Comparison of ENCODE assay signal across 1 cellular context in the genomic region with DNA sequence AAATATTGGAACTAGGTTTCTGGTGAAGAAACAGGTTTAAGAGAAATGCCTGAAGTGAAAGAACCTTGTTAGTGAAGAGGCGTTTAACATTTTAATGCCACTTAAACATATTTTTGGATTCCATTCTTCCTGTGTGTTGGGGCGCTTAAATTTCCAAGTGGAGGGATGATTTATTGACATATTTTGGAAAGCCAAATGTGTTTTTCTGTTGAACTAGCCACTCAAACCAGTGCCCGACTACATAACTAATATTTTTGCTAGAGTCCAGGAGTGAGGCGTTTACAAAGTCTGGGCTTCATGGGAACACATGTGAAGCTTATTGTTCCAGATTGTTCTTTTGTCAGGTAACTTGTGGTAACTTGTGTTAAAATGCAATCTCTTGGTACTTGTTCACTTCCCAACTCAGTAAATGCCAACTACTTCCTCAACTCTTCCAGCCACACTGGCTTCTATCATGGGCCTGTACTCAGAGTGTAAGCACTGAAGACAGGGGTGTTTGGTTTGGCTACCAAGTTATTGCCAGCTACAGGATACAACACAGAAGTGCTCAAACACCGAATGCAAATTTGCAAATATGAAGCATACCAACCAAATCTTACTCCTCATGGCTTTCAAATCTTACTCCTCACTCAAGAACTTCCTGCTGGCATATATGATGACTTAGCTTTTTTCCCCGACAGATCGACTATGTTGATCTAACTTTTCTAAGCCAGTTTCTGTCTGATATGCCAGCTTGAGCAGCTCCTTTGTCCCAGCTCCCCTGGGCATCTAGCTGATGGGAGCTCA.
A peak's percentile ranks its signal among the peaks of the same experiment; 100 is the strongest.
TF ChIP-seq lines count a peak whose summit lies in the region.

No MANE protein-coding gene starts in this region.

TF ChIP-seq in K562, 482 proteins besides CTCF, POLR2A, EP300 and RAD21 (continued from another document):
- TF ChIP-seq, protein P1, sequence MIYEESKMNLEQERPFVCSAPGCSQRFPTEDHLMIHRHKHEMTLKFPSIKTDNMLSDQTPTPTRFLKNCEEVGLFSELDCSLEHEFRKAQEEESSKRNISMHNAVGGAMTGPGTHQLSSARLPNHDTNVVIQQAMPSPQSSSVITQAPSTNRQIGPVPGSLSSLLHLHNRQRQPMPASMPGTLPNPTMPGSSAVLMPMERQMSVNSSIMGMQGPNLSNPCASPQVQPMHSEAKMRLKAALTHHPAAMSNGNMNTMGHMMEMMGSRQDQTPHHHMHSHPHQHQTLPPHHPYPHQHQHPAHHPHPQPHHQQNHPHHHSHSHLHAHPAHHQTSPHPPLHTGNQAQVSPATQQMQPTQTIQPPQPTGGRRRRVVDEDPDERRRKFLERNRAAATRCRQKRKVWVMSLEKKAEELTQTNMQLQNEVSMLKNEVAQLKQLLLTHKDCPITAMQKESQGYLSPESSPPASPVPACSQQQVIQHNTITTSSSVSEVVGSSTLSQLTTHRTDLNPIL (CRISPR knock-in tag; IDR thresholded peaks at IDR 0.05) = no peak
- TF ChIP-seq ZNF184 (CRISPR knock-in tag; IDR thresholded peaks at IDR 0.05) (no peak), ZFP36 (IDR thresholded peaks at IDR 0.05; ENCODE audit: low read depth, low read length, partially characterized antibody) (no peak), U2AF1 (optimal IDR thresholded peaks at IDR 0.05; ENCODE audit: low read depth, low read length) (peak; percentile 78), ZFP1 (CRISPR knock-in tag; IDR thresholded peaks at IDR 0.05) (no peak), SMARCA4 (IDR thresholded peaks at IDR 0.05) (0 out of 2 replicates have a peak, but pooled peaks have one; percentile 33), HLTF (IDR thresholded peaks at IDR 0.05) (no peak), NFE2 (IDR thresholded peaks at IDR 0.05; ENCODE audit: low read depth) (peak; percentile 61; the same call in 1 of the 2 replicates), SIN3A (IDR thresholded peaks at IDR 0.05; ENCODE audit: borderline replicate concordance in 2 of 2, control insufficient read depth in 1 of 2, low read depth in 2 of 2, low read length in 2 of 2) (peak; percentile 44 to 84; a peak in 1 of 4 replicates), DACH1 (IDR thresholded peaks at IDR 0.05; ENCODE audit: partially characterized antibody) (no peak), POLR2AphosphoS5 (IDR thresholded peaks at IDR 0.05; ENCODE audit: control insufficient read depth, insufficient read depth, low read depth, low read length) (peak; percentile 61; the same call in 1 of the 2 replicates), CHD1 (IDR thresholded peaks at IDR 0.05; ENCODE audit: low read length) (peak; percentile 30), NCOR1 (IDR thresholded peaks at IDR 0.05) (no peak), SRF (CRISPR knock-in tag; IDR thresholded peaks at IDR 0.05) (0 out of 4 replicates have a peak, but pooled peaks of 1 of the 2 experiments have one; percentile 18), ZNF785 (CRISPR knock-in tag; IDR thresholded peaks at IDR 0.05) (no peak)
- TF ChIP-seq, protein P2, sequence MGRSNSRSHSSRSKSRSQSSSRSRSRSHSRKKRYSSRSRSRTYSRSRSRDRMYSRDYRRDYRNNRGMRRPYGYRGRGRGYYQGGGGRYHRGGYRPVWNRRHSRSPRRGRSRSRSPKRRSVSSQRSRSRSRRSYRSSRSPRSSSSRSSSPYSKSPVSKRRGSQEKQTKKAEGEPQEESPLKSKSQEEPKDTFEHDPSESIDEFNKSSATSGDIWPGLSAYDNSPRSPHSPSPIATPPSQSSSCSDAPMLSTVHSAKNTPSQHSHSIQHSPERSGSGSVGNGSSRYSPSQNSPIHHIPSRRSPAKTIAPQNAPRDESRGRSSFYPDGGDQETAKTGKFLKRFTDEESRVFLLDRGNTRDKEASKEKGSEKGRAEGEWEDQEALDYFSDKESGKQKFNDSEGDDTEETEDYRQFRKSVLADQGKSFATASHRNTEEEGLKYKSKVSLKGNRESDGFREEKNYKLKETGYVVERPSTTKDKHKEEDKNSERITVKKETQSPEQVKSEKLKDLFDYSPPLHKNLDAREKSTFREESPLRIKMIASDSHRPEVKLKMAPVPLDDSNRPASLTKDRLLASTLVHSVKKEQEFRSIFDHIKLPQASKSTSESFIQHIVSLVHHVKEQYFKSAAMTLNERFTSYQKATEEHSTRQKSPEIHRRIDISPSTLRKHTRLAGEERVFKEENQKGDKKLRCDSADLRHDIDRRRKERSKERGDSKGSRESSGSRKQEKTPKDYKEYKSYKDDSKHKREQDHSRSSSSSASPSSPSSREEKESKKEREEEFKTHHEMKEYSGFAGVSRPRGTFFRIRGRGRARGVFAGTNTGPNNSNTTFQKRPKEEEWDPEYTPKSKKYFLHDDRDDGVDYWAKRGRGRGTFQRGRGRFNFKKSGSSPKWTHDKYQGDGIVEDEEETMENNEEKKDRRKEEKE (IDR thresholded peaks at IDR 0.05; ENCODE audit: borderline replicate concordance in 1 of 2, control insufficient read depth in 1 of 2, low read depth in 2 of 2, low read length in 1 of 2) = peak in 1 of 2 experiments; percentile 36; a peak in 1 of 4 replicates
TF ChIP-seq in K562: peak in this region for 26.
